30 cellular contexts compared by ENCODE assay signal in genomic region chr12:119992129-119992705, GRCh38. TPM values are rescaled to one million over a fixed set of nuclear protein-coding genes. Genes with fewer than 3 reads are reported as not detected.
DNase-seq lines count a peak whose midpoint lies in the region; ATAC-seq and TF ChIP-seq lines count a peak whose summit lies in the region.
"Had no signal": no experiment of that assay in that cellular context is flagged by ENCODE, and none has a peak within 500 bp of the region (broad histone marks: within the 10 kb centered on the region; RNA-seq: fewer than 3 reads in every experiment).

No MANE protein-coding gene starts in this region.

- H3K36me3 ChIP-seq in adrenal gland (replicated peaks in 1 of 2) (no peaks in the 10 kb centered on the region), ascending aorta (no peaks in the 10 kb centered on the region)
- H3K36me3 ChIP-seq: esophagus muscularis mucosa, left lung, neural progenitor cell had no signal

- TF ChIP-seq CTCF in adrenal gland (IDR thresholded peaks at IDR 0.05) = no peak
- TF ChIP-seq CTCF in ascending aorta (IDR thresholded peaks at IDR 0.05) = no peak

- H3K27me3 ChIP-seq in adrenal gland (no peaks in the 10 kb centered on the region), ascending aorta (no peaks in the 10 kb centered on the region)
- H3K27me3 ChIP-seq: testis had no signal

- no peak for ATAC-seq in stimulated activated naive CD8-positive, alpha-beta T cell treated with anti-CD3 and anti-CD28 coated beads, Interleukin-15, Interleukin-2, amounts not matched to agents 100 U/mL and 50 U/mL, for 24 hours
- ATAC-seq in activated naive CD8-positive, alpha-beta T cell treated with anti-CD3 and anti-CD28 coated beads, Interleukin-2, amount 50 U/mL, for 24 hours = no peak
- ATAC-seq: A549, GM12878, left lung had no signal

- DNase-seq in activated CD4-positive, alpha-beta T cell treated with anti-CD3 and anti-CD28 coated beads, Interleukin-2, amount 10 ng/mL, durations not matched to agents 24 days and 14 days = no peak
- DNase-seq in activated CD4-positive, alpha-beta T cell treated with anti-CD3 and anti-CD28 coated beads, Interleukin-2, amount 50 U/mL, for 4 hours = no peak
- DNase-seq in stimulated activated naive CD8-positive, alpha-beta T cell treated with anti-CD3 and anti-CD28 coated beads, Interleukin-15, Interleukin-2, amounts not matched to agents 100 U/mL and 50 U/mL, for 24 hours = no peak
- DNase-seq in activated naive CD8-positive, alpha-beta T cell treated with anti-CD3 and anti-CD28 coated beads, Interleukin-2, amount 50 U/mL, for 24 hours = no peak
- DNase-seq in adrenal gland (no peak), retina (no peak), ascending aorta (ENCODE audit: low spot score in 2 of 2) (no peak)
- DNase-seq: activated CD4-positive, CD25-positive, alpha-beta regulatory T cell; AML-193; DMS153; foreskin fibroblast; IMR-90; left lung; mesenchymal stem cell; NCI-H1048; NCI-H2107; NCI-H345; NCI-H748 treated with DMSO at 0.1 percent for 48 hours; small intestine; stimulated activated naive CD4-positive, alpha-beta T cell; SW 1271; testis had no signal

- H3K27ac ChIP-seq in adrenal gland = no peak overlapping the region
- H3K27ac ChIP-seq in ascending aorta = no peak overlapping the region
- H3K27ac ChIP-seq: A549, esophagus muscularis mucosa, left lung, neural progenitor cell, parathyroid adenoma, testis had no signal

- H3K4me3 ChIP-seq in adrenal gland = no peak overlapping the region
- no peak overlapping the region for H3K4me3 ChIP-seq in ascending aorta
- H3K4me3 ChIP-seq: A549, esophagus muscularis mucosa, GM12878, left lung, neural progenitor cell, testis had no signal

- intact Hi-C loops in activated CD4-positive, alpha-beta T cell treated with anti-CD3 and anti-CD28 coated beads, Interleukin-2, amount 10 ng/mL, durations not matched to agents 24 days and 14 days (cut with micrococcal nuclease) = loop anchor here (5.0 kb wide), 1 partner anchor 210 kb away; the partner anchor contains the start of gene RPLP0
- intact Hi-C loops in adrenal gland (cut with DNase I) (no loop called here), ascending aorta (cut with DNase I) (no loop called here)

- H3K9me3 Mint-ChIP-seq in activated CD4-positive, alpha-beta T cell treated with anti-CD3 and anti-CD28 coated beads, Interleukin-2, amount 10 ng/mL, durations not matched to agents 24 days and 14 days = no peaks in the 10 kb centered on the region
- no peaks in the 10 kb centered on the region for H3K9me3 Mint-ChIP-seq in stimulated activated naive CD8-positive, alpha-beta T cell treated with anti-CD3 and anti-CD28 coated beads, Interleukin-15, Interleukin-2, amounts not matched to agents 100 ng/mL and 50 ng/mL, for 24 hours
- H3K9me3 Mint-ChIP-seq in activated naive CD8-positive, alpha-beta T cell treated with anti-CD3 and anti-CD28 coated beads, Interleukin-2, amount 50 U/mL, for 24 hours = no peaks in the 10 kb centered on the region
- H3K9me3 Mint-ChIP-seq: neural progenitor cell had no signal

- H3K9me3 ChIP-seq in adrenal gland (replicated peaks in 1 of 3) (no peaks in the 10 kb centered on the region), ascending aorta (no peaks in the 10 kb centered on the region)
- H3K9me3 ChIP-seq: A549, esophagus muscularis mucosa, left lung, testis had no signal

- H3K36me3 Mint-ChIP-seq in activated CD4-positive, alpha-beta T cell treated with anti-CD3 and anti-CD28 coated beads, Interleukin-2, amount 10 ng/mL, durations not matched to agents 24 days and 14 days (ENCODE audit: low read depth) = peaks cover 66% of the 10 kb centered on the region
- H3K36me3 Mint-ChIP-seq in stimulated activated naive CD8-positive, alpha-beta T cell treated with anti-CD3 and anti-CD28 coated beads, Interleukin-15, Interleukin-2, amounts not matched to agents 100 ng/mL and 50 ng/mL, for 24 hours (ENCODE audit: low read depth) = peaks cover 61% of the 10 kb centered on the region
- H3K36me3 Mint-ChIP-seq in activated naive CD8-positive, alpha-beta T cell treated with anti-CD3 and anti-CD28 coated beads, Interleukin-2, amount 50 U/mL, for 24 hours (ENCODE audit: low read depth) = peaks cover 60% of the 10 kb centered on the region

- H3K4me1 Mint-ChIP-seq in activated CD4-positive, alpha-beta T cell treated with anti-CD3 and anti-CD28 coated beads, Interleukin-2, amount 10 ng/mL, durations not matched to agents 24 days and 14 days = peaks cover 43% of the 10 kb centered on the region
- H3K4me1 Mint-ChIP-seq in stimulated activated naive CD8-positive, alpha-beta T cell treated with anti-CD3 and anti-CD28 coated beads, Interleukin-15, Interleukin-2, amounts not matched to agents 100 ng/mL and 50 ng/mL, for 24 hours (ENCODE audit: low read depth) = peaks cover 69% of the 10 kb centered on the region
- peaks cover 67% of the 10 kb centered on the region for H3K4me1 Mint-ChIP-seq in activated naive CD8-positive, alpha-beta T cell treated with anti-CD3 and anti-CD28 coated beads, Interleukin-2, amount 50 U/mL, for 24 hours

- peak overlapping the region; percentile 93 for H3K4me3 Mint-ChIP-seq in activated CD4-positive, alpha-beta T cell treated with anti-CD3 and anti-CD28 coated beads, Interleukin-2, amount 10 ng/mL, durations not matched to agents 24 days and 14 days
- peak overlapping the region; percentile 94 for H3K4me3 Mint-ChIP-seq in stimulated activated naive CD8-positive, alpha-beta T cell treated with anti-CD3 and anti-CD28 coated beads, Interleukin-15, Interleukin-2, amounts not matched to agents 100 ng/mL and 50 ng/mL, for 24 hours
- peak overlapping the region; percentile 94 for H3K4me3 Mint-ChIP-seq in activated naive CD8-positive, alpha-beta T cell treated with anti-CD3 and anti-CD28 coated beads, Interleukin-2, amount 50 U/mL, for 24 hours
- H3K4me3 Mint-ChIP-seq: neural progenitor cell had no signal

- 79 to 84% (median 83%) methylated on average over 5 of the region's 5 CpGs for WGBS in adrenal gland, 4 donors

- no peak for TF ChIP-seq POLR2A in adrenal gland (IDR thresholded peaks at IDR 0.05)

- H3K27ac Mint-ChIP-seq in activated CD4-positive, alpha-beta T cell treated with anti-CD3 and anti-CD28 coated beads, Interleukin-2, amount 10 ng/mL, durations not matched to agents 24 days and 14 days = peak overlapping the region; percentile 85
- peak overlapping the region; percentile 88 for H3K27ac Mint-ChIP-seq in stimulated activated naive CD8-positive, alpha-beta T cell treated with anti-CD3 and anti-CD28 coated beads, Interleukin-15, Interleukin-2, amounts not matched to agents 100 ng/mL and 50 ng/mL, for 24 hours
- H3K27ac Mint-ChIP-seq in activated naive CD8-positive, alpha-beta T cell treated with anti-CD3 and anti-CD28 coated beads, Interleukin-2, amount 50 U/mL, for 24 hours = peak overlapping the region; percentile 90
- H3K27ac Mint-ChIP-seq: brain, neural progenitor cell had no signal

- H3K4me1 ChIP-seq in adrenal gland (replicated peaks in 1 of 2) (peaks cover 3 to 14% of the 10 kb centered on the region in 2 donors), ascending aorta (peaks cover 0 to 12% of the 10 kb centered on the region in 2 donors)

- no peaks in the 10 kb centered on the region for H3K27me3 Mint-ChIP-seq in activated CD4-positive, alpha-beta T cell treated with anti-CD3 and anti-CD28 coated beads, Interleukin-2, amount 10 ng/mL, durations not matched to agents 24 days and 14 days
- no peaks in the 10 kb centered on the region for H3K27me3 Mint-ChIP-seq in stimulated activated naive CD8-positive, alpha-beta T cell treated with anti-CD3 and anti-CD28 coated beads, Interleukin-15, Interleukin-2, amounts not matched to agents 100 ng/mL and 50 ng/mL, for 24 hours
- H3K27me3 Mint-ChIP-seq in activated naive CD8-positive, alpha-beta T cell treated with anti-CD3 and anti-CD28 coated beads, Interleukin-2, amount 50 U/mL, for 24 hours = no peaks in the 10 kb centered on the region

RNA-seq across cellular contexts. Expression of gene BICDL1, which starts 3.2 kb away (rescaled TPM):
- 148 and 154 TPM in 2 replicates for total RNA-seq in activated CD4-positive, alpha-beta T cell treated with anti-CD3 and anti-CD28 coated beads, Interleukin-2, amount 10 ng/mL, durations not matched to agents 24 days and 14 days
- total RNA-seq in adrenal gland (1 to 10 TPM in 6 of 8 donors, under 1 TPM in 2; 0.35 to 3.7 (median 1.5) TPM), ascending aorta (not detected)
- polyA plus RNA-seq in adrenal gland = 10 to 100 TPM in 1 of 3 donors, 1 to 10 TPM in 2; 3.1 to 24.0 (median 5.2) TPM
- total RNA-seq: dermis microvascular lymphatic vessel endothelial cell, IMR-90 had no signal
- polyA plus RNA-seq: IMR-90 had no signal

Comparison
In these comparisons a context has a peak if more than half of its experiments do, and no peak if none do; other contexts are left out.
1. RNA of gene BICDL1, which starts 3.2 kb away (total RNA-seq): 148 to 154 TPM in activated CD4-positive, alpha-beta T cell treated with anti-CD3 and anti-CD28 coated beads, Interleukin-2, amount 10 ng/mL, durations not matched to agents 24 days and 14 days; 0.35 to 3.7 TPM in adrenal gland and not detected in ascending aorta (single experiment); every median in the first group is over 10 times any median in the second.
2. Peak in every context shown above with its lines, with median percentiles within 50 percentile points of each other: H3K27ac Mint-ChIP-seq and H3K4me3 Mint-ChIP-seq.